In the genomic region with DNA sequence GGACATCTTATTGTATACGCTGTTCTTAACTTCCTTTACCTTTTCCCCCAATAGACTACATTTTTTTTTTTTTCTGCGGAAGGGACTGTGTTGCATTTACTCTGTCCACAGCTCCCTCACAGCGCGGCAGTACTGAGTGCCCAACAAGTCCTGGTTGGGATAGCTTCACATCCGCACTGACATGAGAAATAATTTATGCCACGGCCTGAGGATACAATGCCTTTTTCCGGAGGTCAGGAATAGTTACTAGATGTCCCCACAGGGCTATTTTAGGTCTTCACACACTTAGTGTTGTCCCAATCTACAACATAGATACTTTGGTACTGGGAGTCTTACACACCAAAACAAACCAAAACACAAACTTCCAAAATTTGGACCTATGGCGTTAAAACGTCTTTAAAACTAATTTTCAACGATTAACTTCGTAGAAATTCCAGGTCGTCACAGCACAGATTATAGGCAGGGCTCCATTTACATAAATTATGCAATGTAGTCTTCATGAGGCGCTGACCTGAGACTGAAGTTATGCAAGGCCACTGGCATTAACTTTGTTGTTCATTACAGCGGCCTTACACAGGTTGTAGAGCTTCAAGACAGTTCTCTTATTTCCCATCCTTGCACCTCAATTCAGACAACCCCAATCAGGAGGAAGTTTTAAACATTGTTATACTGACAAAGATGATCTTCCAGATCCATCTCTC, we compare ENCODE assay signal across 8 cellular contexts. TPM values are rescaled to one million over a fixed set of nuclear protein-coding genes. Genes with fewer than 3 reads are reported as not detected.
DNase-seq lines count a peak whose midpoint lies in the region; ATAC-seq, FAIRE-seq and TF ChIP-seq lines count a peak whose summit lies in the region.

No MANE protein-coding gene starts in this region.

- DNase-seq in activated CD4-positive, alpha-beta T cell treated with anti-CD3 and anti-CD28 coated beads for 36 hours, result peak; percentile 46
- DNase-seq in activated CD4-positive, alpha-beta T cell treated with anti-CD3 and anti-CD28 coated beads for 1 hour, result no peak
- DNase-seq in Jurkat, Clone E6-1 (ENCODE audit: low read depth, low spot score), result no peak
- DNase-seq in adrenal gland (peak; percentile 52 to 83 (median 73)), kidney (no peak), ureter (ENCODE audit: low spot score) (no peak), NCI-H187 treated with DMSO at 0.1 percent for 48 hours (lab: John Stamatoyannopoulos, UW) (no peak)

- peak; percentile 4 for ATAC-seq in activated CD4-positive, alpha-beta T cell treated with anti-CD3 and anti-CD28 coated beads for 36 hours

- peaks cover 41% of the 10 kb centered on the region for H3K4me1 Mint-ChIP-seq in activated CD4-positive, alpha-beta T cell treated with anti-CD3 and anti-CD28 coated beads for 36 hours

- H3K27ac Mint-ChIP-seq in activated CD4-positive, alpha-beta T cell treated with anti-CD3 and anti-CD28 coated beads for 36 hours, result peak overlapping the region; percentile 100

- no peaks in the 10 kb centered on the region for H3K9me3 Mint-ChIP-seq in activated CD4-positive, alpha-beta T cell treated with anti-CD3 and anti-CD28 coated beads for 36 hours (ENCODE audit: low read depth)

- H3K4me3 Mint-ChIP-seq in activated CD4-positive, alpha-beta T cell treated with anti-CD3 and anti-CD28 coated beads for 36 hours, result peak overlapping the region; percentile 86

- H3K9ac ChIP-seq in kidney (ENCODE audit: low read length in 2 of 2) (peak overlapping the region; percentile 61 to 70), subcutaneous abdominal adipose tissue (ENCODE audit: low read length in 5 of 5) (peak overlapping the region; percentile 66 to 77 (median 73))

- no peak for FAIRE-seq in kidney (lab: Jason Lieb, UNC)

- H3K27ac ChIP-seq in adrenal gland (peak overlapping the region; percentile 77 to 91 (median 84)), kidney (ENCODE audit: low read depth in 2 of 2, low read length in 2 of 2) (peak overlapping the region; percentile 79 to 83), subcutaneous abdominal adipose tissue (ENCODE audit: low read depth, low read length) (peak overlapping the region; percentile 90)

- H3K4me1 ChIP-seq in adrenal gland (replicated peaks in 1 of 2) (peaks cover 31 to 51% of the 10 kb centered on the region in 2 donors), kidney (ENCODE audit: control insufficient read depth in 1 of 2, insufficient read depth in 1 of 2, low read depth in 1 of 2, low read length in 2 of 2) (peaks cover 24 to 26% of the 10 kb centered on the region in 2 donors), subcutaneous abdominal adipose tissue (ENCODE audit: control insufficient read depth in 5 of 5, insufficient read depth in 5 of 5, low read length in 5 of 5) (peaks cover 5 to 37% (median 27%) of the 10 kb centered on the region in 5 donors)

- intact Hi-C loops in activated CD4-positive, alpha-beta T cell treated with anti-CD3 and anti-CD28 coated beads for 36 hours (cut with DNase I, micrococcal nuclease), result loop anchor here (1.0 to 10.0 kb wide), 18 partner anchors 24 to 1133 kb away; a partner anchor contains a TSS
- intact Hi-C loops in adrenal gland (cut with DNase I) (no loop called here), kidney (cut with DNase I) (no loop called here)

- H3K9me3 ChIP-seq in adrenal gland (replicated peaks in 1 of 3) (no peaks in the 10 kb centered on the region), kidney (ENCODE audit: control insufficient read depth in 1 of 2, low read length in 2 of 2) (no peaks in the 10 kb centered on the region), subcutaneous abdominal adipose tissue (ENCODE audit: control insufficient read depth in 5 of 5, low read length in 5 of 5) (no peaks in the 10 kb centered on the region)

- WGBS in adrenal gland, 4 donors, result 16 to 23% (median 18%) methylated on average over 14 of the region's 14 CpGs

- TF ChIP-seq CTCF in adrenal gland (IDR thresholded peaks at IDR 0.05) (peak in 1 of 6 experiments; percentile 22), kidney (IDR thresholded peaks at IDR 0.05; ENCODE audit: borderline replicate concordance, extremely low read depth, insufficient read depth) (no peak)

- H3K4me3 ChIP-seq in Jurkat, Clone E6-1 (ENCODE audit: low read length), result peak overlapping the region; percentile 55
- H3K4me3 ChIP-seq in adrenal gland, result peak overlapping the region in 1 of 4 donors; percentile 74
- peak overlapping the region; percentile 77 to 80 for H3K4me3 ChIP-seq in kidney (ENCODE audit: low read length in 2 of 2)
- peak overlapping the region; percentile 63 to 96 (median 72) for H3K4me3 ChIP-seq in subcutaneous abdominal adipose tissue (ENCODE audit: low read depth in 1 of 5, low read length in 5 of 5)

- H3K27me3 Mint-ChIP-seq in activated CD4-positive, alpha-beta T cell treated with anti-CD3 and anti-CD28 coated beads for 36 hours, result no peaks in the 10 kb centered on the region

- H3K36me3 ChIP-seq in adrenal gland (replicated peaks in 1 of 2) (peaks cover 0 to 31% of the 10 kb centered on the region in 2 donors), kidney (ENCODE audit: control insufficient read depth in 1 of 2, insufficient read depth in 2 of 2, low read length in 2 of 2) (peaks cover 13 to 16% of the 10 kb centered on the region in 2 donors), subcutaneous abdominal adipose tissue (ENCODE audit: control insufficient read depth in 5 of 5, insufficient read depth in 5 of 5, low read length in 5 of 5) (peaks cover 0 to 19% (median 16%) of the 10 kb centered on the region in 5 donors)

- POLR2A ChIA-PET in activated CD4-positive, alpha-beta T cell treated with anti-CD3 and anti-CD28 coated beads for 36 hours (lab: Charles Lee), result interaction anchor here (0.7 to 2.3 kb wide), 8 partner anchors 9 to 821 kb away, joined by 3 to 12 read pairs (median 4); a partner anchor contains a TSS

- CTCF ChIA-PET in activated CD4-positive, alpha-beta T cell treated with anti-CD3 and anti-CD28 coated beads for 36 hours (lab: Charles Lee), result interaction anchor here (0.6 to 2.7 kb wide), 5 partner anchors 11 to 812 kb away, joined by 3 to 16 read pairs (median 4); a partner anchor contains a TSS

- H3K27me3 ChIP-seq in adrenal gland, result no peaks in the 10 kb centered on the region
- no peaks in the 10 kb centered on the region for H3K27me3 ChIP-seq in subcutaneous abdominal adipose tissue (ENCODE audit: control insufficient read depth in 5 of 5, insufficient read depth in 4 of 5, low read length in 5 of 5)

- TF ChIP-seq POLR2A in adrenal gland (IDR thresholded peaks at IDR 0.05), result no peak

- H3K36me3 Mint-ChIP-seq in activated CD4-positive, alpha-beta T cell treated with anti-CD3 and anti-CD28 coated beads for 36 hours (ENCODE audit: low read depth), result peaks cover 22% of the 10 kb centered on the region

RNA-seq across cellular contexts. Expression of a gene that starts 1.0 kb away (rescaled TPM):
- total RNA-seq in activated CD4-positive, alpha-beta T cell treated with anti-CD3 and anti-CD28 coated beads for 36 hours, result 100 to 1,000 TPM; 221 to 233 TPM
- 389 TPM for polyA plus RNA-seq in Jurkat, Clone E6-1 (2012; ENCODE audit: insufficient read depth, insufficient read length)
- total RNA-seq in adrenal gland (1,000 to 10,000 TPM in 1 of 8 donors, 100 to 1,000 TPM in 7; 313 to 2,941 (median 534) TPM), kidney (484 TPM), ureter (380 TPM)
- polyA plus RNA-seq in adrenal gland (1,000 to 10,000 TPM in 1 of 3 donors, 100 to 1,000 TPM in 2; 611 to 1,206 (median 702) TPM), kidney (ENCODE audit: insufficient read depth, low read depth, low replicate concordance) (705 TPM)

RNA-seq across cellular contexts. Expression of a gene that starts 12.3 kb away (rescaled TPM):
- under 1 TPM; 0.59 to 0.79 TPM for total RNA-seq in activated CD4-positive, alpha-beta T cell treated with anti-CD3 and anti-CD28 coated beads for 36 hours
- polyA plus RNA-seq in Jurkat, Clone E6-1 (2012; ENCODE audit: insufficient read depth, insufficient read length), result 0.43 TPM
- total RNA-seq in adrenal gland, result 1 to 10 TPM in 4 of 8 donors, under 1 TPM in 4; 0.35 to 2.5 (median 1.0) TPM
- 1 to 10 TPM in 2 of 3 donors, under 1 TPM in 1; 0.15 to 3.1 (median 2.3) TPM for polyA plus RNA-seq in adrenal gland
- 4.6 TPM for total RNA-seq in kidney
- 1.1 TPM for polyA plus RNA-seq in kidney (ENCODE audit: insufficient read depth, low read depth, low replicate concordance)
- 0.31 TPM for total RNA-seq in ureter

Comparison
In these comparisons a context has a peak if more than half of its experiments do, and no peak if none do; other contexts are left out.
1. DNase-seq: peak in activated CD4-positive, alpha-beta T cell treated with anti-CD3 and anti-CD28 coated beads for 36 hours (single experiment) and adrenal gland (7 of 7); none in activated CD4-positive, alpha-beta T cell treated with anti-CD3 and anti-CD28 coated beads for 1 hour (single experiment), Jurkat, Clone E6-1 (single experiment), kidney (single experiment), ureter (single experiment) and NCI-H187 treated with DMSO at 0.1 percent for 48 hours (single experiment).
2. intact Hi-C loops: an anchor here in activated CD4-positive, alpha-beta T cell treated with anti-CD3 and anti-CD28 coated beads for 36 hours (1.0 to 10.0 kb wide); none called in adrenal gland and kidney.
3. Peak in every context shown above with its lines, with median percentiles within 50 percentile points of each other: H3K27ac ChIP-seq.